In genomic region chr5:19806756-19807155, GRCh38 we compare ENCODE assay signal across 28 cellular contexts.
DNase-seq lines count a peak whose midpoint lies in the region; ATAC-seq, FAIRE-seq and TF ChIP-seq lines count a peak whose summit lies in the region.
"Had no signal": no experiment of that assay in that cellular context is flagged by ENCODE, and none has a peak within 500 bp of the region (broad histone marks: within the 10 kb centered on the region; RNA-seq: fewer than 3 reads in every experiment).

No MANE protein-coding gene starts in this region.

- no peak for TF ChIP-seq CTCF in LNCaP clone FGC (IDR thresholded peaks at IDR 0.05; ENCODE audit: control insufficient read depth, extremely low read depth, insufficient read depth)
- TF ChIP-seq CTCF in PC-3 (conservative IDR thresholded peaks at IDR 0.05; ENCODE audit: low read depth, low read length), result no peak
- TF ChIP-seq CTCF in bronchial epithelial cell (IDR thresholded peaks at IDR 0.05; ENCODE audit: insufficient read depth, low read length, severe bottlenecking), result no peak

- no peaks in the 10 kb centered on the region for H3K79me2 ChIP-seq in PC-3 (ENCODE audit: low read length)

- no peaks in the 10 kb centered on the region for H3K9me2 ChIP-seq in PC-3 (replicated peaks; ENCODE audit: low read length)

- no peaks in the 10 kb centered on the region for H3K27me3 ChIP-seq in PC-3 (ENCODE audit: low read length)
- no peaks in the 10 kb centered on the region for H3K27me3 ChIP-seq in bronchial epithelial cell (ENCODE audit: control insufficient read depth, insufficient read depth, low read length)
- H3K27me3 ChIP-seq: BE2C, BLaER1 had no signal

- H3K4me3 Mint-ChIP-seq in activated CD4-positive, alpha-beta T cell treated with anti-CD3 and anti-CD28 coated beads, Interleukin-2, amount 10 ng/mL, durations not matched to agents 7 days and 5 days, result no peak overlapping the region
- H3K4me3 Mint-ChIP-seq: CD14-positive monocyte; CD4-positive, alpha-beta memory T cell; CD4-positive, CD25-positive, alpha-beta regulatory T cell; CD8-positive, alpha-beta memory T cell had no signal

- no peak overlapping the region for H2AFZ ChIP-seq in PC-3 (ENCODE audit: low read length)

- H3K9ac ChIP-seq in PC-3 (ENCODE audit: low read length), result no peak overlapping the region
- H3K9ac ChIP-seq: BLaER1 had no signal

- H3K36me3 Mint-ChIP-seq in activated CD4-positive, alpha-beta T cell treated with anti-CD3 and anti-CD28 coated beads, Interleukin-2, amount 10 ng/mL, durations not matched to agents 7 days and 5 days (ENCODE audit: low read depth), result no peaks in the 10 kb centered on the region
- H3K36me3 Mint-ChIP-seq: CD14-positive monocyte; CD4-positive, alpha-beta memory T cell; CD4-positive, CD25-positive, alpha-beta regulatory T cell; CD8-positive, alpha-beta memory T cell had no signal

- H4K20me1 ChIP-seq in PC-3 (ENCODE audit: low read length), result no peaks in the 10 kb centered on the region
- H4K20me1 ChIP-seq: BLaER1 had no signal

- H3K4me1 ChIP-seq in PC-3 (ENCODE audit: insufficient read depth, low read length), result no peaks in the 10 kb centered on the region
- H3K4me1 ChIP-seq: BLaER1 had no signal

- DNase-seq in LNCaP clone FGC (ENCODE audit: low read depth), result peak; percentile 26
- peak; percentile 18 for DNase-seq in PC-3
- DNase-seq in bronchial epithelial cell (ENCODE audit: low read depth), result peak; percentile 11
- no peak for DNase-seq in NOMO-1 treated with dmso at 0.1 percent for 144 hours (lab: John Stamatoyannopoulos, UW; ENCODE audit: unreplicated experiment)
- no peak for DNase-seq in activated CD4-positive, alpha-beta T cell treated with anti-CD3 and anti-CD28 coated beads, Interleukin-2, amount 10 ng/mL, durations not matched to agents 7 days and 5 days
- DNase-seq: 8988T; ACHN; BE2C; C1 segment of cervical spinal cord; CD4-positive, alpha-beta memory T cell; CD4-positive, CD25-positive, alpha-beta regulatory T cell; CD8-positive, alpha-beta memory T cell; COR-L47; DMS 273 treated with DMSO at 0.1 percent for 48 hours; DMS153; DMS53; DMS79; DND-41; EL; GDM1 had no signal

- POLR2A ChIA-PET in PC-3 (lab: Charles Lee; ENCODE audit: unreplicated experiment), result no interaction called here
- POLR2A ChIA-PET in activated CD4-positive, alpha-beta T cell treated with anti-CD3 and anti-CD28 coated beads, Interleukin-2, amount 10 ng/mL, durations not matched to agents 7 days and 5 days (lab: Charles Lee), result no interaction called here

- H3K27ac Mint-ChIP-seq in activated CD4-positive, alpha-beta T cell treated with anti-CD3 and anti-CD28 coated beads, Interleukin-2, amount 10 ng/mL, durations not matched to agents 7 days and 5 days, result no peak overlapping the region
- H3K27ac Mint-ChIP-seq: CD14-positive monocyte; CD4-positive, alpha-beta memory T cell; CD4-positive, CD25-positive, alpha-beta regulatory T cell; CD8-positive, alpha-beta memory T cell had no signal

- ATAC-seq in PC-3, result no peak
- peak; percentile 97 for ATAC-seq in esophagus mucosa
- ATAC-seq in HG02938 (IDR thresholded peaks at IDR 0.05; ENCODE audit: unreplicated experiment), result no peak
- ATAC-seq: GM12878 had no signal

- no peak overlapping the region for H3K4me2 ChIP-seq in PC-3 (ENCODE audit: low read length)
- H3K4me2 ChIP-seq: BLaER1 had no signal

- BruUV-seq in PC-3 (replicated peaks; lab: Mats Ljungman, UMichigan), result no TSS peak

- H3K27me3 Mint-ChIP-seq in activated CD4-positive, alpha-beta T cell treated with anti-CD3 and anti-CD28 coated beads, Interleukin-2, amount 10 ng/mL, durations not matched to agents 7 days and 5 days, result no peaks in the 10 kb centered on the region
- H3K27me3 Mint-ChIP-seq: CD4-positive, alpha-beta memory T cell; CD4-positive, CD25-positive, alpha-beta regulatory T cell; CD8-positive, alpha-beta memory T cell had no signal

- H3K4me3 ChIP-seq in LNCaP clone FGC (ENCODE audit: low read depth, low read length), result no peak overlapping the region
- no peak overlapping the region for H3K4me3 ChIP-seq in PC-3 (ENCODE audit: low read length)
- no peak overlapping the region for H3K4me3 ChIP-seq in bronchial epithelial cell (ENCODE audit: low read depth, low read length)
- H3K4me3 ChIP-seq: BLaER1, GM12878 had no signal

- H3K4me1 Mint-ChIP-seq in activated CD4-positive, alpha-beta T cell treated with anti-CD3 and anti-CD28 coated beads, Interleukin-2, amount 10 ng/mL, durations not matched to agents 7 days and 5 days, result no peaks in the 10 kb centered on the region
- H3K4me1 Mint-ChIP-seq: CD14-positive monocyte; CD4-positive, alpha-beta memory T cell; CD4-positive, CD25-positive, alpha-beta regulatory T cell; CD8-positive, alpha-beta memory T cell had no signal

- H3K27ac ChIP-seq in PC-3 (ENCODE audit: low read length), result no peak overlapping the region
- H3K27ac ChIP-seq: BLaER1 had no signal

- H3K36me3 ChIP-seq in PC-3 (ENCODE audit: low read depth, low read length) (no peaks in the 10 kb centered on the region), bronchial epithelial cell (ENCODE audit: control insufficient read depth, insufficient read depth, low read length) (no peaks in the 10 kb centered on the region)
- H3K36me3 ChIP-seq: BE2C, BLaER1 had no signal

- H3K9me3 ChIP-seq in PC-3 (ENCODE audit: low read length), result no peaks in the 10 kb centered on the region
- H3K9me3 ChIP-seq: BE2C, BLaER1 had no signal

- FAIRE-seq in bronchial epithelial cell (lab: Jason Lieb, UNC), result no peak
- FAIRE-seq: A204.1, GM12878, GM12892, GM18507 had no signal

- intact Hi-C loops in PC-3 (cut with micrococcal nuclease), result no loop called here

- H3K9me3 Mint-ChIP-seq in activated CD4-positive, alpha-beta T cell treated with anti-CD3 and anti-CD28 coated beads, Interleukin-2, amount 10 ng/mL, durations not matched to agents 7 days and 5 days, result peaks cover 4% of the 10 kb centered on the region

- CTCF ChIA-PET in PC-3 (lab: Charles Lee), result no interaction called here
- CTCF ChIA-PET in activated CD4-positive, alpha-beta T cell treated with anti-CD3 and anti-CD28 coated beads, Interleukin-2, amount 10 ng/mL, durations not matched to agents 7 days and 5 days (lab: Charles Lee), result no interaction called here

- H3F3A ChIP-seq in PC-3 (ENCODE audit: low read length, unreplicated experiment), result no peaks in the 10 kb centered on the region

Comparison
In these comparisons a context has a peak if more than half of its experiments do, and no peak if none do; other contexts are left out.
1. DNase-seq: peak in LNCaP clone FGC (single experiment), PC-3 (single experiment) and bronchial epithelial cell (single experiment); none in NOMO-1 treated with dmso at 0.1 percent for 144 hours (single experiment) and activated CD4-positive, alpha-beta T cell treated with anti-CD3 and anti-CD28 coated beads, Interleukin-2, amount 10 ng/mL, durations not matched to agents 7 days and 5 days (single experiment).